8 cellular contexts compared by ENCODE assay signal in genomic region chr19:3557461-3558248, GRCh38. TPM values are rescaled to one million over a fixed set of nuclear protein-coding genes. Genes with fewer than 3 reads are reported as not detected.
A peak's percentile ranks its signal among the peaks of the same experiment; 100 is the strongest.
DNase-seq lines count a peak whose midpoint lies in the region; ATAC-seq and TF ChIP-seq lines count a peak whose summit lies in the region.

Gene MFSD12 (minus strand): TSS chr19:3557586. CDS start chr19:3557403, 183 bp downstream.

- peak within 1 kb of the TSS; percentile 77 for H3K27ac ChIP-seq in RWPE2 (ENCODE audit: poor library complexity, severe bottlenecking)
- H3K27ac ChIP-seq in stomach: peak within 1 kb of the TSS; percentile 78 to 90 (median 86)

- intact Hi-C loops in stomach (cut with DNase I; ENCODE audit: low total_unique reads): no loop called here

- H3K4me2 ChIP-seq in Loucy (ENCODE audit: low read depth, low read length, poor library complexity, severe bottlenecking): peak within 1 kb of the TSS; percentile 80

- no peak for TF ChIP-seq EP300 in stomach (IDR thresholded peaks at IDR 0.05)

- peaks cover 3% of the 10 kb centered on the region; the same call in 1 of the 2 replicates for H3K4me1 ChIP-seq in ES-I3 (ENCODE audit: insufficient read depth, low read length)
- H3K4me1 ChIP-seq in Loucy (ENCODE audit: insufficient read depth, low read length, poor library complexity, severe bottlenecking): peaks cover 29% of the 10 kb centered on the region
- peaks cover 10% of the 10 kb centered on the region for H3K4me1 ChIP-seq in RWPE2 (ENCODE audit: insufficient read depth, poor library complexity, severe bottlenecking)
- H3K4me1 ChIP-seq in stomach: peaks cover 22 to 54% (median 41%) of the 10 kb centered on the region in 4 donors

- 0 to 1% (median 1%) methylated on average over 45 to 81 of the region's 81 CpGs for WGBS in stomach, 5 donors

- H3K9me3 ChIP-seq in ES-I3 (ENCODE audit: control insufficient read depth, insufficient read depth, low read length) (no peaks in the 10 kb centered on the region), Loucy (ENCODE audit: insufficient read depth, low read depth, low read length) (no peaks in the 10 kb centered on the region), RWPE2 (ENCODE audit: severe bottlenecking) (no peaks in the 10 kb centered on the region), stomach (no peaks in the 10 kb centered on the region)

- peak within 1 kb of the TSS; percentile 88 for H3K27ac Mint-ChIP-seq in neural crest cell (ENCODE audit: unreplicated experiment)

- TF ChIP-seq CTCF in Loucy (conservative IDR thresholded peaks at IDR 0.05; ENCODE audit: low read length) (no peak), RWPE2 (IDR thresholded peaks at IDR 0.05; ENCODE audit: poor library complexity, severe bottlenecking) (no peak), neural crest cell (conservative IDR thresholded peaks at IDR 0.05) (no peak), stomach (IDR thresholded peaks at IDR 0.05) (no peak)

- peak; percentile 87 for ATAC-seq in RWPE2 (ENCODE audit: low read depth)

- no peaks in the 10 kb centered on the region; the same call in 1 of the 2 replicates for H3K27me3 ChIP-seq in H7 (ENCODE audit: control insufficient read depth, insufficient read depth, low read length)
- no peaks in the 10 kb centered on the region for H3K27me3 ChIP-seq in Loucy (ENCODE audit: insufficient read depth, low read length, poor library complexity, severe bottlenecking)
- no peaks in the 10 kb centered on the region for H3K27me3 ChIP-seq in RWPE2 (ENCODE audit: insufficient read depth, poor library complexity, severe bottlenecking)
- no peaks in the 10 kb centered on the region for H3K27me3 ChIP-seq in stomach

- H3F3A ChIP-seq in Loucy (ENCODE audit: low read depth): no peaks in the 10 kb centered on the region

- H3K9ac ChIP-seq in ES-I3 (ENCODE audit: low read depth, low read length) (peak within 1 kb of the TSS; percentile 81), Loucy (ENCODE audit: low read depth, low read length, poor library complexity, severe bottlenecking) (peak within 1 kb of the TSS; percentile 67)

- peak within 1 kb of the TSS; percentile 93 for H3K4me3 Mint-ChIP-seq in neural crest cell

- peaks cover 30% of the 10 kb centered on the region; the same call in 1 of the 2 replicates for H3K79me2 ChIP-seq in Loucy (ENCODE audit: insufficient read depth, low read length)

- no peaks in the 10 kb centered on the region for H3K36me3 ChIP-seq in ES-I3 (ENCODE audit: insufficient read depth, low read length)
- H3K36me3 ChIP-seq in H7 (replicated peaks; ENCODE audit: control insufficient read depth, insufficient read depth, low read length): no peaks in the 10 kb centered on the region
- no peaks in the 10 kb centered on the region for H3K36me3 ChIP-seq in Loucy (ENCODE audit: insufficient read depth, low read length)
- H3K36me3 ChIP-seq in RWPE2 (ENCODE audit: low read depth): no peaks in the 10 kb centered on the region
- no peaks in the 10 kb centered on the region for H3K36me3 ChIP-seq in stomach

- DNase-seq in H7 (peak; percentile 100), RWPE2 (ENCODE audit: low spot score) (peak; percentile 91), fibroblast of the conjunctiva (ENCODE audit: low read depth) (peak; percentile 80), neural crest cell (ENCODE audit: low read depth, low spot score) (peak; percentile 93), stomach (peak; percentile 95)
- peak; percentile 94 for DNase-seq in activated effector memory CD4-positive, alpha-beta T cell treated with Interleukin-2 at 50 U/mL for 16 hours

- peaks cover 25% of the 10 kb centered on the region for H3K4me1 Mint-ChIP-seq in neural crest cell

- no peaks in the 10 kb centered on the region for H3K36me3 Mint-ChIP-seq in neural crest cell (ENCODE audit: low read depth)

- no peaks in the 10 kb centered on the region for H3K9me3 Mint-ChIP-seq in neural crest cell

- TF ChIP-seq POLR2A in stomach (IDR thresholded peaks at IDR 0.05): no peak

- peaks cover 10% of the 10 kb centered on the region for H4K20me1 ChIP-seq in Loucy (ENCODE audit: insufficient read depth, low read length, poor library complexity, severe bottlenecking)

- peaks cover 2% of the 10 kb centered on the region for H3K27me3 Mint-ChIP-seq in neural crest cell (ENCODE audit: low read depth)

- no peaks in the 10 kb centered on the region for H3K9me2 ChIP-seq in Loucy (replicated peaks; ENCODE audit: low read depth, low read length)

- peak within 1 kb of the TSS; percentile 86 for H2AFZ ChIP-seq in Loucy (ENCODE audit: low read length)

- peak within 1 kb of the TSS; percentile 88 for H3K4me3 ChIP-seq in H7 (ENCODE audit: insufficient read depth, low read depth, low read length)
- H3K4me3 ChIP-seq in Loucy (ENCODE audit: low read length, poor library complexity, severe bottlenecking): peak within 1 kb of the TSS; percentile 83
- H3K4me3 ChIP-seq in RWPE2 (ENCODE audit: severe bottlenecking): peak within 1 kb of the TSS; percentile 78
- peak within 1 kb of the TSS; percentile 92 to 99 (median 96) for H3K4me3 ChIP-seq in stomach

RNA-seq across cellular contexts. Expression of gene MFSD12, which starts in this region (rescaled TPM):
- 34.6 and 42.3 TPM in 2 replicates for total RNA-seq in H7 (2014; rRNA removed; shearing (Covaris generic))
- total RNA-seq in neural crest cell (72.7 and 79.1 TPM in 2 replicates), stomach (10 to 100 TPM in 4 of 5 donors, under 1 TPM in 1; 0.58 to 96.4 (median 62.5) TPM)
- 10 to 100 TPM in 2 of 3 donors, 1 to 10 TPM in 1; 8.2 to 35.6 (median 34.1) TPM for polyA plus RNA-seq in stomach

Comparison
In these comparisons a context has a peak if more than half of its experiments do, and no peak if none do; other contexts are left out.
1. Peak in every context shown above with its lines: DNase-seq, ATAC-seq, H3K4me3 ChIP-seq and H3K27ac ChIP-seq.